1 cellular context compared by ENCODE assay signal in the genomic region with DNA sequence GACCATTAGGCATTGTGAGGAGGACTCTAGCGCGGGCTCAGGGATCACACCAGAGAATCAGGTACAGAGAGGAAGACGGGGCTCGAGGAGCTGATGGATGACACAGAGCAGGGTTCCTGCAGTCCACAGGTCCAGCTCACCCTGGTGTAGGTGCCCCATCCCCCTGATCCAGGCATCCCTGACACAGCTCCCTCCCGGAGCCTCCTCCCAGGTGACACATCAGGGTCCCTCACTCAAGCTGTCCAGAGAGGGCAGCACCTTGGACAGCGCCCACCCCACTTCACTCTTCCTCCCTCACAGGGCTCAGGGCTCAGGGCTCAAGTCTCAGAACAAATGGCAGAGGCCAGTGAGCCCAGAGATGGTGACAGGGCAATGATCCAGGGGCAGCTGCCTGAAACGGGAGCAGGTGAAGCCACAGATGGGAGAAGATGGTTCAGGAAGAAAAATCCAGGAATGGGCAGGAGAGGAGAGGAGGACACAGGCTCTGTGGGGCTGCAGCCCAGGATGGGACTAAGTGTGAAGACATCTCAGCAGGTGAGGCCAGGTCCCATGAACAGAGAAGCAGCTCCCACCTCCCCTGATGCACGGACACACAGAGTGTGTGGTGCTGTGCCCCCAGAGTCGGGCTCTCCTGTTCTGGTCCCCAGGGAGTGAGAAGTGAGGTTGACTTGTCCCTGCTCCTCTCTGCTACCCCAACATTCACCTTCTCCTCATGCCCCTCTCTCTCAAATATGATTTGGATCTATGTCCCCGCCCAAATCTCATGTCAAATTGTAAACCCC.
TF ChIP-seq lines count a peak whose summit lies in the region.

No MANE protein-coding gene starts in this region.

TF ChIP-seq in HepG2, 621 proteins besides CTCF, POLR2A, EP300 and RAD21 (continued from another document and continues in another):
- TF ChIP-seq TRAFD1 (CRISPR knock-in tag; IDR thresholded peaks at IDR 0.05; ENCODE audit: borderline replicate concordance) (no peak), TGIF2 (CRISPR knock-in tag; IDR thresholded peaks at IDR 0.05) (no peak), SKI (IDR thresholded peaks at IDR 0.05; ENCODE audit: partially characterized antibody) (no peak), MXD4 (CRISPR knock-in tag; IDR thresholded peaks at IDR 0.05) (no peak), RXRB (CRISPR knock-in tag; IDR thresholded peaks at IDR 0.05; ENCODE audit: borderline replicate concordance) (peak; percentile 28; the same call in 1 of the 2 replicates), PAWR (CRISPR knock-in tag; IDR thresholded peaks at IDR 0.05; ENCODE audit: borderline replicate concordance) (no peak), FOXA1 (IDR thresholded peaks at IDR 0.05) (no peak), FOXA1 (CRISPR knock-in tag; IDR thresholded peaks at IDR 0.05) (no peak), TMF1 (CRISPR knock-in tag; IDR thresholded peaks at IDR 0.05; ENCODE audit: low read depth) (0 out of 2 replicates have a peak, but pooled peaks have one; percentile 58), HIVEP1 (CRISPR knock-in tag; IDR thresholded peaks at IDR 0.05) (no peak), RNF2 (conservative IDR thresholded peaks at IDR 0.05; ENCODE audit: low read depth) (no peak), RERE (CRISPR knock-in tag; IDR thresholded peaks at IDR 0.05; ENCODE audit: low read depth) (no peak), ZNF746 (CRISPR knock-in tag; IDR thresholded peaks at IDR 0.05) (no peak), MYPOP (CRISPR knock-in tag; IDR thresholded peaks at IDR 0.05) (no peak), KMT2A (CRISPR knock-in tag; IDR thresholded peaks at IDR 0.05) (no peak), ZNF879 (CRISPR knock-in tag; IDR thresholded peaks at IDR 0.05) (no peak), MTA1 (CRISPR knock-in tag; IDR thresholded peaks at IDR 0.05; ENCODE audit: borderline replicate concordance) (no peak), FOSL2 (CRISPR knock-in tag; IDR thresholded peaks at IDR 0.05) (no peak), TSC22D2 (CRISPR knock-in tag; IDR thresholded peaks at IDR 0.05; ENCODE audit: borderline replicate concordance) (no peak), FOXM1 (CRISPR knock-in tag; IDR thresholded peaks at IDR 0.05) (no peak), KDM5B (CRISPR knock-in tag; IDR thresholded peaks at IDR 0.05; ENCODE audit: borderline replicate concordance) (no peak), KDM6A (CRISPR knock-in tag; IDR thresholded peaks at IDR 0.05; ENCODE audit: low read depth) (no peak), ATAD3A (CRISPR knock-in tag; IDR thresholded peaks at IDR 0.05) (no peak), ZNF331 (CRISPR knock-in tag; IDR thresholded peaks at IDR 0.05) (0 out of 2 replicates have a peak, but pooled peaks have one; percentile 29), TARDBP (CRISPR knock-in tag; IDR thresholded peaks at IDR 0.05) (no peak), ZNF556 (CRISPR knock-in tag; IDR thresholded peaks at IDR 0.05; ENCODE audit: borderline replicate concordance) (no peak), SMAD3 (CRISPR knock-in tag; IDR thresholded peaks at IDR 0.05) (no peak)
- TF ChIP-seq, protein P1, sequence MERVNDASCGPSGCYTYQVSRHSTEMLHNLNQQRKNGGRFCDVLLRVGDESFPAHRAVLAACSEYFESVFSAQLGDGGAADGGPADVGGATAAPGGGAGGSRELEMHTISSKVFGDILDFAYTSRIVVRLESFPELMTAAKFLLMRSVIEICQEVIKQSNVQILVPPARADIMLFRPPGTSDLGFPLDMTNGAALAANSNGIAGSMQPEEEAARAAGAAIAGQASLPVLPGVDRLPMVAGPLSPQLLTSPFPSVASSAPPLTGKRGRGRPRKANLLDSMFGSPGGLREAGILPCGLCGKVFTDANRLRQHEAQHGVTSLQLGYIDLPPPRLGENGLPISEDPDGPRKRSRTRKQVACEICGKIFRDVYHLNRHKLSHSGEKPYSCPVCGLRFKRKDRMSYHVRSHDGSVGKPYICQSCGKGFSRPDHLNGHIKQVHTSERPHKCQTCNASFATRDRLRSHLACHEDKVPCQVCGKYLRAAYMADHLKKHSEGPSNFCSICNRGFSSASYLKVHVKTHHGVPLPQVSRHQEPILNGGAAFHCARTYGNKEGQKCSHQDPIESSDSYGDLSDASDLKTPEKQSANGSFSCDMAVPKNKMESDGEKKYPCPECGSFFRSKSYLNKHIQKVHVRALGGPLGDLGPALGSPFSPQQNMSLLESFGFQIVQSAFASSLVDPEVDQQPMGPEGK (CRISPR knock-in tag; IDR thresholded peaks at IDR 0.05), result no peak
- TF ChIP-seq, protein P2, sequence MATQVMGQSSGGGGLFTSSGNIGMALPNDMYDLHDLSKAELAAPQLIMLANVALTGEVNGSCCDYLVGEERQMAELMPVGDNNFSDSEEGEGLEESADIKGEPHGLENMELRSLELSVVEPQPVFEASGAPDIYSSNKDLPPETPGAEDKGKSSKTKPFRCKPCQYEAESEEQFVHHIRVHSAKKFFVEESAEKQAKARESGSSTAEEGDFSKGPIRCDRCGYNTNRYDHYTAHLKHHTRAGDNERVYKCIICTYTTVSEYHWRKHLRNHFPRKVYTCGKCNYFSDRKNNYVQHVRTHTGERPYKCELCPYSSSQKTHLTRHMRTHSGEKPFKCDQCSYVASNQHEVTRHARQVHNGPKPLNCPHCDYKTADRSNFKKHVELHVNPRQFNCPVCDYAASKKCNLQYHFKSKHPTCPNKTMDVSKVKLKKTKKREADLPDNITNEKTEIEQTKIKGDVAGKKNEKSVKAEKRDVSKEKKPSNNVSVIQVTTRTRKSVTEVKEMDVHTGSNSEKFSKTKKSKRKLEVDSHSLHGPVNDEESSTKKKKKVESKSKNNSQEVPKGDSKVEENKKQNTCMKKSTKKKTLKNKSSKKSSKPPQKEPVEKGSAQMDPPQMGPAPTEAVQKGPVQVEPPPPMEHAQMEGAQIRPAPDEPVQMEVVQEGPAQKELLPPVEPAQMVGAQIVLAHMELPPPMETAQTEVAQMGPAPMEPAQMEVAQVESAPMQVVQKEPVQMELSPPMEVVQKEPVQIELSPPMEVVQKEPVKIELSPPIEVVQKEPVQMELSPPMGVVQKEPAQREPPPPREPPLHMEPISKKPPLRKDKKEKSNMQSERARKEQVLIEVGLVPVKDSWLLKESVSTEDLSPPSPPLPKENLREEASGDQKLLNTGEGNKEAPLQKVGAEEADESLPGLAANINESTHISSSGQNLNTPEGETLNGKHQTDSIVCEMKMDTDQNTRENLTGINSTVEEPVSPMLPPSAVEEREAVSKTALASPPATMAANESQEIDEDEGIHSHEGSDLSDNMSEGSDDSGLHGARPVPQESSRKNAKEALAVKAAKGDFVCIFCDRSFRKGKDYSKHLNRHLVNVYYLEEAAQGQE (IDR thresholded peaks at IDR 0.05; ENCODE audit: borderline replicate concordance in 1 of 2, low read depth in 1 of 2, low read length in 2 of 2), result peak; percentile 96 to 99
- TF ChIP-seq, protein P3, sequence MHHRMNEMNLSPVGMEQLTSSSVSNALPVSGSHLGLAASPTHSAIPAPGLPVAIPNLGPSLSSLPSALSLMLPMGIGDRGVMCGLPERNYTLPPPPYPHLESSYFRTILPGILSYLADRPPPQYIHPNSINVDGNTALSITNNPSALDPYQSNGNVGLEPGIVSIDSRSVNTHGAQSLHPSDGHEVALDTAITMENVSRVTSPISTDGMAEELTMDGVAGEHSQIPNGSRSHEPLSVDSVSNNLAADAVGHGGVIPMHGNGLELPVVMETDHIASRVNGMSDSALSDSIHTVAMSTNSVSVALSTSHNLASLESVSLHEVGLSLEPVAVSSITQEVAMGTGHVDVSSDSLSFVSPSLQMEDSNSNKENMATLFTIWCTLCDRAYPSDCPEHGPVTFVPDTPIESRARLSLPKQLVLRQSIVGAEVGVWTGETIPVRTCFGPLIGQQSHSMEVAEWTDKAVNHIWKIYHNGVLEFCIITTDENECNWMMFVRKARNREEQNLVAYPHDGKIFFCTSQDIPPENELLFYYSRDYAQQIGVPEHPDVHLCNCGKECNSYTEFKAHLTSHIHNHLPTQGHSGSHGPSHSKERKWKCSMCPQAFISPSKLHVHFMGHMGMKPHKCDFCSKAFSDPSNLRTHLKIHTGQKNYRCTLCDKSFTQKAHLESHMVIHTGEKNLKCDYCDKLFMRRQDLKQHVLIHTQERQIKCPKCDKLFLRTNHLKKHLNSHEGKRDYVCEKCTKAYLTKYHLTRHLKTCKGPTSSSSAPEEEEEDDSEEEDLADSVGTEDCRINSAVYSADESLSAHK (CRISPR knock-in tag; IDR thresholded peaks at IDR 0.05; ENCODE audit: borderline replicate concordance), result no peak
- TF ChIP-seq, protein P4, sequence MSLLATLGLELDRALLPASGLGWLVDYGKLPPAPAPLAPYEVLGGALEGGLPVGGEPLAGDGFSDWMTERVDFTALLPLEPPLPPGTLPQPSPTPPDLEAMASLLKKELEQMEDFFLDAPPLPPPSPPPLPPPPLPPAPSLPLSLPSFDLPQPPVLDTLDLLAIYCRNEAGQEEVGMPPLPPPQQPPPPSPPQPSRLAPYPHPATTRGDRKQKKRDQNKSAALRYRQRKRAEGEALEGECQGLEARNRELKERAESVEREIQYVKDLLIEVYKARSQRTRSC (CRISPR knock-in tag; IDR thresholded peaks at IDR 0.05; ENCODE audit: low read depth), result no peak
